10 cellular contexts compared by ENCODE assay signal in genomic region chr1:173297798-173298391, GRCh38.
DNase-seq lines count a peak whose midpoint lies in the region; ATAC-seq and TF ChIP-seq lines count a peak whose summit lies in the region.
"Had no signal": no experiment of that assay in that cellular context is flagged by ENCODE, and none has a peak within 500 bp of the region (broad histone marks: within the 10 kb centered on the region; RNA-seq: fewer than 3 reads in every experiment).

No MANE protein-coding gene starts in this region.

- H2AFZ ChIP-seq in OCI-LY3 (ENCODE audit: low read depth, low read length): 0 out of 2 replicates have a peak overlapping the region, but pooled peaks have one; percentile 26
- H2AFZ ChIP-seq in Karpas-422 (ENCODE audit: low read length): no peak overlapping the region

- no peaks in the 10 kb centered on the region for H3K79me2 ChIP-seq in OCI-LY3 (ENCODE audit: low read length)
- no peaks in the 10 kb centered on the region for H3K79me2 ChIP-seq in Karpas-422 (ENCODE audit: low read length)

- H3K27me3 Mint-ChIP-seq in activated CD8-positive, alpha-beta memory T cell treated with anti-CD3 and anti-CD28 coated beads, Interleukin-2, amount 10 ng/mL, durations not matched to agents 7 days and 5 days: peaks cover 24% of the 10 kb centered on the region

- ATAC-seq in activated CD8-positive, alpha-beta memory T cell treated with anti-CD3 and anti-CD28 coated beads, Interleukin-2, amount 10 ng/mL, durations not matched to agents 7 days and 5 days: peak; percentile 67
- peak; percentile 92 for ATAC-seq in HG02610 (IDR thresholded peaks at IDR 0.05; ENCODE audit: unreplicated experiment)
- ATAC-seq: gastrocnemius medialis had no signal

- H3K9me3 ChIP-seq in OCI-LY3 (ENCODE audit: insufficient read depth, low read length) (no peaks in the 10 kb centered on the region), Karpas-422 (ENCODE audit: low read length) (no peaks in the 10 kb centered on the region)
- H3K9me3 ChIP-seq: gastrocnemius medialis, thyroid gland had no signal

- peak overlapping the region; percentile 28 for H3K4me3 ChIP-seq in OCI-LY3 (ENCODE audit: low read length)
- H3K4me3 ChIP-seq in Karpas-422 (ENCODE audit: low read length): no peak overlapping the region
- H3K4me3 ChIP-seq: gastrocnemius medialis, thyroid gland had no signal

- H3K27ac Mint-ChIP-seq in activated CD8-positive, alpha-beta memory T cell treated with anti-CD3 and anti-CD28 coated beads, Interleukin-2, amount 10 ng/mL, durations not matched to agents 7 days and 5 days: peak overlapping the region; percentile 10

- no peaks in the 10 kb centered on the region for H3K9me3 Mint-ChIP-seq in activated CD8-positive, alpha-beta memory T cell treated with anti-CD3 and anti-CD28 coated beads, Interleukin-2, amount 10 ng/mL, durations not matched to agents 7 days and 5 days (ENCODE audit: low read depth)

- H3K9me2 ChIP-seq in Karpas-422 (replicated peaks; ENCODE audit: insufficient read depth, low read length): no peaks in the 10 kb centered on the region

- H3K4me3 Mint-ChIP-seq in activated CD8-positive, alpha-beta memory T cell treated with anti-CD3 and anti-CD28 coated beads, Interleukin-2, amount 10 ng/mL, durations not matched to agents 7 days and 5 days: no peak overlapping the region

- TF ChIP-seq CTCF in OCI-LY3 (IDR thresholded peaks at IDR 0.05; ENCODE audit: low read depth, low read length): no peak

- CTCF ChIA-PET in activated CD8-positive, alpha-beta memory T cell treated with anti-CD3 and anti-CD28 coated beads, Interleukin-2, amount 10 ng/mL, durations not matched to agents 7 days and 5 days (lab: Charles Lee): interaction anchor here (0.9 to 1.2 kb wide), 2 partner anchors 95 to 556 kb away, joined by 3 read pairs; no protein-coding TSS in a partner anchor

- H3K4me1 ChIP-seq in OCI-LY3 (ENCODE audit: low read length) (peaks cover 52% of the 10 kb centered on the region), Karpas-422 (ENCODE audit: low read length) (no peaks in the 10 kb centered on the region)
- H3K4me1 ChIP-seq: gastrocnemius medialis, thyroid gland had no signal

- H4K20me1 ChIP-seq in OCI-LY3 (ENCODE audit: insufficient read depth, low read length) (no peaks in the 10 kb centered on the region), Karpas-422 (ENCODE audit: insufficient read depth, low read depth, low read length) (no peaks in the 10 kb centered on the region)

- H3K4me2 ChIP-seq in OCI-LY3 (ENCODE audit: low read length): peak overlapping the region; percentile 46
- H3K4me2 ChIP-seq in Karpas-422 (ENCODE audit: low read depth, low read length, poor library complexity, severe bottlenecking): no peak overlapping the region

- DNase-seq in activated CD8-positive, alpha-beta memory T cell treated with anti-CD3 and anti-CD28 coated beads, Interleukin-2, amount 10 ng/mL, durations not matched to agents 7 days and 5 days: peak; percentile 49
- no peak for DNase-seq in activated CD8-positive, alpha-beta memory T cell treated with anti-CD3 and anti-CD28 coated beads, Interleukin-2, amount 50 U/mL, for 48 hours
- peak; percentile 21 to 65 for DNase-seq in stimulated activated CD8-positive, alpha-beta memory T cell treated with anti-CD3 and anti-CD28 coated beads, Interleukin-7, amount 100 ng/mL, for 48 hours (ENCODE audit: extremely low read depth in 1 of 2, low read depth in 1 of 2)
- DNase-seq in H4 (ENCODE audit: low spot score) (no peak), 8988T (no peak), Karpas-422 (no peak)
- DNase-seq: gastrocnemius medialis, thyroid gland had no signal

- no peaks in the 10 kb centered on the region for H3K27me3 ChIP-seq in OCI-LY3 (ENCODE audit: low read depth, low read length)
- 0 out of 2 replicates have a peak, but pooled peaks cover 2% of the 10 kb centered on the region for H3K27me3 ChIP-seq in Karpas-422 (ENCODE audit: low read length)
- H3K27me3 ChIP-seq: gastrocnemius medialis, thyroid gland had no signal

- H3K36me3 Mint-ChIP-seq in activated CD8-positive, alpha-beta memory T cell treated with anti-CD3 and anti-CD28 coated beads, Interleukin-2, amount 10 ng/mL, durations not matched to agents 7 days and 5 days: peaks cover 3% of the 10 kb centered on the region

- H3K9ac ChIP-seq in OCI-LY3 (ENCODE audit: low read length) (peak overlapping the region; percentile 18; the same call in 1 of the 2 replicates), Karpas-422 (ENCODE audit: low read length) (no peak overlapping the region)

- peaks cover 20% of the 10 kb centered on the region for H3K4me1 Mint-ChIP-seq in activated CD8-positive, alpha-beta memory T cell treated with anti-CD3 and anti-CD28 coated beads, Interleukin-2, amount 10 ng/mL, durations not matched to agents 7 days and 5 days

- H3K27ac ChIP-seq in OCI-LY3 (ENCODE audit: low read length) (peak overlapping the region; percentile 57), Karpas-422 (ENCODE audit: low read length) (no peak overlapping the region)
- H3K27ac ChIP-seq: gastrocnemius medialis, thyroid gland had no signal

- H3K36me3 ChIP-seq in OCI-LY3 (replicated peaks; ENCODE audit: low read depth, low read length) (peaks cover 8% of the 10 kb centered on the region), Karpas-422 (ENCODE audit: insufficient read depth, low read length) (no peaks in the 10 kb centered on the region)
- H3K36me3 ChIP-seq: gastrocnemius medialis, thyroid gland had no signal

Comparison
In these comparisons a context has a peak if more than half of its experiments do, and no peak if none do; other contexts are left out.
1. DNase-seq: peak in activated CD8-positive, alpha-beta memory T cell treated with anti-CD3 and anti-CD28 coated beads, Interleukin-2, amount 10 ng/mL, durations not matched to agents 7 days and 5 days (single experiment) and stimulated activated CD8-positive, alpha-beta memory T cell treated with anti-CD3 and anti-CD28 coated beads, Interleukin-7, amount 100 ng/mL, for 48 hours (2 of 2); none in activated CD8-positive, alpha-beta memory T cell treated with anti-CD3 and anti-CD28 coated beads, Interleukin-2, amount 50 U/mL, for 48 hours (single experiment), H4 (single experiment), 8988T (single experiment) and Karpas-422 (single experiment).